ENCODE assay signal across 22 cellular contexts in the genomic region with DNA sequence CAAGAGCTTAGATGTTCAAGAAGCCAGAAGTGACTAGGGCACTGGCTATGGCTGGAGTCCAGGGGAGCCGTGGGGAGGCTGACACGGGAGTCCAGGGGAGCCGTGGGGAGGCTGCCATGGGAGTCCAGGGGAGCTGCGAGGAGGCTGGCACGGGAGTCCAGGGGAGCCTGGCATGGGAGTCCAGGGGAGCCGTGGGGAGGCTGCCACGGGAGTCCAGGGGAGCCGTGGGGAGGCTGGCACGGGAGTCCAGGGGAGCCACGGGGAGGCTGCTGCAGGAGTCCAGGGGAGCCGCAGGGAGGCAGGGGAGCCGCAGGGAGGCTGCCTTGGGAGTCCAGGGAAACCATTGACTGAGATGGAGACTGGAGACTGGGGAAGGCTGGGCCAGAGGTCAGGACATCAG.
"Had no signal": no experiment of that assay in that cellular context is flagged by ENCODE, and none has a peak within 500 bp of the region (broad histone marks: within the 10 kb centered on the region; RNA-seq: fewer than 3 reads in every experiment).

No MANE protein-coding gene starts in this region.

- H3K36me3 Mint-ChIP-seq: activated naive CD4-positive, alpha-beta T cell treated with anti-CD3 and anti-CD28 coated beads, Interleukin-2, amount 10 ng/mL, durations not matched to agents 7 days and 5 days; natural killer cell had no signal

- H3K27me3 ChIP-seq: brain microvascular endothelial cell had no signal

- H3K27ac Mint-ChIP-seq: activated CD4-positive, alpha-beta T cell treated with anti-CD3 and anti-CD28 coated beads for 36 hours; activated CD8-positive, alpha-beta T cell treated with anti-CD3 and anti-CD28 coated beads, Interleukin-2, amount 10 ng/mL, durations not matched to agents 7 days and 5 days; activated naive CD4-positive, alpha-beta T cell treated with anti-CD3 and anti-CD28 coated beads, Interleukin-2, amount 10 ng/mL, durations not matched to agents 7 days and 5 days; activated naive CD8-positive, alpha-beta T cell treated with anti-CD3 and anti-CD28 coated beads, Interleukin-2, amount 10 ng/mL, durations not matched to agents 7 days and 5 days; activated T-helper 1 cell treated with anti-CD3 and anti-CD28 coated beads, Interleukin-12 subunit alpha, Interleukin-12 subunit beta, Interleukin-2, Interleukin-4 antibody, amounts not matched to agents 30 ng/mL and 10 ng/mL and 1 ng/mL, durations not matched to agents 14 hours and 24 hours and 36 hours; dendritic cell treated with granulocyte-macrophage colony-stimulating factor and Interleukin-4, amounts not matched to agents 40 ng/mL and 50 ng/mL, for 4 days had no signal

- H3K27ac ChIP-seq: brain microvascular endothelial cell, left ventricle myocardium inferior, prostate gland, thoracic aorta had no signal

- DNase-seq: activated CD4-positive, alpha-beta T cell treated with anti-CD3 and anti-CD28 coated beads for 36 hours; activated CD4-positive, CD25-positive, alpha-beta regulatory T cell; activated CD8-positive, alpha-beta T cell treated with anti-CD3 and anti-CD28 coated beads, Interleukin-2, amount 10 ng/mL, durations not matched to agents 7 days and 5 days; activated effector memory CD4-positive, alpha-beta T cell treated with anti-CD3 and anti-CD28 coated beads, Interleukin-2, amount 50 U/mL, for 16 hours; activated naive CD4-positive, alpha-beta T cell treated with anti-CD3 and anti-CD28 coated beads, Interleukin-2, amount 10 ng/mL, durations not matched to agents 7 days and 5 days; activated naive CD8-positive, alpha-beta T cell treated with anti-CD3 and anti-CD28 coated beads, Interleukin-2, amount 10 ng/mL, durations not matched to agents 7 days and 5 days; brain microvascular endothelial cell; effector CD8-positive, alpha-beta T cell; kidney glomerular epithelial cell; left ventricle myocardium inferior; mesendoderm; natural killer cell; retina; stimulated activated CD4-positive, alpha-beta T cell treated with anti-CD3 and anti-CD28 coated beads, Interleukin-2, amount 100 ng/mL, for 24 hours; stimulated activated naive CD4-positive, alpha-beta T cell; trophoblast cell had no signal

- H3K36me3 ChIP-seq: brain microvascular endothelial cell, prostate gland had no signal

- H3K4me3 Mint-ChIP-seq: activated CD4-positive, alpha-beta T cell treated with anti-CD3 and anti-CD28 coated beads for 36 hours; activated CD8-positive, alpha-beta T cell treated with anti-CD3 and anti-CD28 coated beads, Interleukin-2, amount 10 ng/mL, durations not matched to agents 7 days and 5 days; activated naive CD4-positive, alpha-beta T cell treated with anti-CD3 and anti-CD28 coated beads, Interleukin-2, amount 10 ng/mL, durations not matched to agents 7 days and 5 days; activated naive CD8-positive, alpha-beta T cell treated with anti-CD3 and anti-CD28 coated beads, Interleukin-2, amount 10 ng/mL, durations not matched to agents 7 days and 5 days; activated T-helper 1 cell treated with anti-CD3 and anti-CD28 coated beads, Interleukin-12 subunit alpha, Interleukin-12 subunit beta, Interleukin-2, Interleukin-4 antibody, amounts not matched to agents 30 ng/mL and 10 ng/mL and 1 ng/mL, durations not matched to agents 14 hours and 24 hours and 36 hours; dendritic cell treated with granulocyte-macrophage colony-stimulating factor and Interleukin-4, amounts not matched to agents 40 ng/mL and 50 ng/mL, for 4 days; natural killer cell had no signal

- H3K27me3 Mint-ChIP-seq: activated CD4-positive, alpha-beta T cell treated with anti-CD3 and anti-CD28 coated beads for 36 hours; activated naive CD4-positive, alpha-beta T cell treated with anti-CD3 and anti-CD28 coated beads, Interleukin-2, amount 10 ng/mL, durations not matched to agents 7 days and 5 days; activated naive CD8-positive, alpha-beta T cell treated with anti-CD3 and anti-CD28 coated beads, Interleukin-2, amount 10 ng/mL, durations not matched to agents 7 days and 5 days; dendritic cell treated with granulocyte-macrophage colony-stimulating factor and Interleukin-4, amounts not matched to agents 40 ng/mL and 50 ng/mL, for 4 days had no signal

- H3K4me1 ChIP-seq: left ventricle myocardium inferior, prostate gland had no signal

- H3K9me3 Mint-ChIP-seq: activated naive CD4-positive, alpha-beta T cell treated with anti-CD3 and anti-CD28 coated beads, Interleukin-2, amount 10 ng/mL, durations not matched to agents 7 days and 5 days; activated naive CD8-positive, alpha-beta T cell treated with anti-CD3 and anti-CD28 coated beads, Interleukin-2, amount 10 ng/mL, durations not matched to agents 7 days and 5 days; activated T-helper 1 cell treated with anti-CD3 and anti-CD28 coated beads, Interleukin-12 subunit alpha, Interleukin-12 subunit beta, Interleukin-2, Interleukin-4 antibody, amounts not matched to agents 30 ng/mL and 10 ng/mL and 1 ng/mL, durations not matched to agents 14 hours and 24 hours and 36 hours; dendritic cell treated with granulocyte-macrophage colony-stimulating factor and Interleukin-4, amounts not matched to agents 40 ng/mL and 50 ng/mL, for 4 days; natural killer cell had no signal

- H3K4me2 ChIP-seq: smooth muscle cell had no signal

- ATAC-seq: activated CD4-positive, alpha-beta T cell treated with anti-CD3 and anti-CD28 coated beads for 36 hours; activated CD8-positive, alpha-beta T cell treated with anti-CD3 and anti-CD28 coated beads, Interleukin-2, amount 10 ng/mL, durations not matched to agents 7 days and 5 days; natural killer cell had no signal

- H3K4me1 Mint-ChIP-seq: activated CD4-positive, alpha-beta T cell treated with anti-CD3 and anti-CD28 coated beads for 36 hours; activated naive CD4-positive, alpha-beta T cell treated with anti-CD3 and anti-CD28 coated beads, Interleukin-2, amount 10 ng/mL, durations not matched to agents 7 days and 5 days; activated naive CD8-positive, alpha-beta T cell treated with anti-CD3 and anti-CD28 coated beads, Interleukin-2, amount 10 ng/mL, durations not matched to agents 7 days and 5 days; natural killer cell had no signal

- H3K4me3 ChIP-seq: left ventricle myocardium inferior, lung, prostate gland, smooth muscle cell, thoracic aorta had no signal
